In the genomic region with DNA sequence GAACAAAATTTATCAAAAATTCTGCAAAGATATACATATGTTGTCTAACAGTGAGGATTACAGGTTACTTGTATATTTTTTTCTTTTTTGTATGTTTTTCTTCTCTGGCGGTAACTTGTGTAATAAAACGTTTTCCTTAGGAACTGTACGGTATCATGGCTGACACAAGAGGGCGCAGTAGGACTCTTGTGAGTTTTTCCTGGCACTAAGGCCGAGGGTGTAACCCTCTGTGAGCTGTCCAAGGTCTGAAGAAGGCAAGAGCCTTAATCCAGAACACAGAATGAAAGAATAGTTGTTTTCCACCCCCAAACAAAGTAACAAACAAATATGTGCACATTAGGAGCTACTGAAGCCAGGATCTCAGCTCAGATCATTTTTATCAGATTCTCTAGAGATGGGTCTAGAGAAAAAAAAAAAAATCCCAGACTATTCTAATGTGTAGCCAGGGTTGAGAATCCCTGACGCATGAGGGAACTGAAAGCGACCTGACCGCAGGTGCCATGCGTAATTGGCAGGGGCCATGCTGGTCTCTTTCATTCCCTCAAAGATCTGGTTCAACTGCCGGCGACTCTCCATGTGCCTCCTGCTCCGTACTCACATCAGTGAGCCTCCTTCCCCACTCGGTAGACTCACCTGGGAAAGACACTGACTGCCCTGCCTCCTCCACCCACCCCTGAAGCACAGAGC, we compare ENCODE assay signal across 9 cellular contexts. TPM values are rescaled to one million over a fixed set of nuclear protein-coding genes. Genes with fewer than 3 reads are reported as not detected.
DNase-seq lines count a peak whose midpoint lies in the region; ATAC-seq lines count a peak whose summit lies in the region.
"Had no signal": no experiment of that assay in that cellular context is flagged by ENCODE, and none has a peak within 500 bp of the region (broad histone marks: within the 10 kb centered on the region; RNA-seq: fewer than 3 reads in every experiment).

No MANE protein-coding gene starts in this region.

- intact Hi-C loops in left cardiac atrium (cut with DNase I): loop anchor here in 1 of 2 donors (5.0 kb wide), 1 partner anchor 614 kb away; no protein-coding TSS in a partner anchor

- H3K27me3 Mint-ChIP-seq in activated naive CD8-positive, alpha-beta T cell treated with anti-CD3 and anti-CD28 coated beads, Interleukin-2, amount 50 U/mL, for 24 hours: no peaks in the 10 kb centered on the region

- ATAC-seq in GM19025 (IDR thresholded peaks at IDR 0.05; ENCODE audit: low read depth, unreplicated experiment): peak; percentile 64
- ATAC-seq in HG03342 (IDR thresholded peaks at IDR 0.05; ENCODE audit: unreplicated experiment): peak; percentile 95
- ATAC-seq in activated naive CD8-positive, alpha-beta T cell treated with anti-CD3 and anti-CD28 coated beads, Interleukin-2, amount 50 U/mL, for 24 hours: no peak
- peak; percentile 89 to 92 for ATAC-seq in left cardiac atrium

- no peak overlapping the region for H3K4me3 Mint-ChIP-seq in activated naive CD8-positive, alpha-beta T cell treated with anti-CD3 and anti-CD28 coated beads, Interleukin-2, amount 50 U/mL, for 24 hours

- no peaks in the 10 kb centered on the region for H3K4me1 Mint-ChIP-seq in activated naive CD8-positive, alpha-beta T cell treated with anti-CD3 and anti-CD28 coated beads, Interleukin-2, amount 50 U/mL, for 24 hours

- no peaks in the 10 kb centered on the region for H3K9me3 Mint-ChIP-seq in activated naive CD8-positive, alpha-beta T cell treated with anti-CD3 and anti-CD28 coated beads, Interleukin-2, amount 50 U/mL, for 24 hours

- DNase-seq in DMS 273 treated with DMSO at 0.1 percent for 48 hours (lab: John Stamatoyannopoulos, UW): peak; percentile 66
- DNase-seq in NCI-H510A (lab: John Stamatoyannopoulos, UW): peak; percentile 75
- peak; percentile 36 for DNase-seq in activated naive CD8-positive, alpha-beta T cell treated with anti-CD3 and anti-CD28 coated beads, Interleukin-2, amount 50 U/mL, for 24 hours
- DNase-seq in left cardiac atrium: peak; percentile 74
- DNase-seq in renal cortical epithelial cell (ENCODE audit: low read depth): peak; percentile 87
- no peak for DNase-seq in GM19240 (ENCODE audit: insufficient read length, low spot score)

- no peaks in the 10 kb centered on the region for H3K36me3 Mint-ChIP-seq in activated naive CD8-positive, alpha-beta T cell treated with anti-CD3 and anti-CD28 coated beads, Interleukin-2, amount 50 U/mL, for 24 hours (ENCODE audit: low read depth)

- H3K27ac Mint-ChIP-seq in activated naive CD8-positive, alpha-beta T cell treated with anti-CD3 and anti-CD28 coated beads, Interleukin-2, amount 50 U/mL, for 24 hours: no peak overlapping the region

RNA-seq across cellular contexts. Expression of gene TMEM200C, which starts 27.0 kb away (rescaled TPM):
- total RNA-seq in left cardiac atrium: 1 to 10 TPM in 1 of 2 donors, under 1 TPM in 1; 0.71 to 4.3 TPM
- total RNA-seq in renal cortical epithelial cell: 0.30 and 0.69 TPM in 2 replicates
- total RNA-seq: subcutaneous adipose tissue had no signal
